ENCODE assay signal across 34 cellular contexts in genomic region chr17:82732118-82732743, GRCh38.
"Had no signal": no experiment of that assay in that cellular context is flagged by ENCODE, and none has a peak within 500 bp of the region (broad histone marks: within the 10 kb centered on the region; RNA-seq: fewer than 3 reads in every experiment).

No MANE protein-coding gene starts in this region.

- H3K27ac Mint-ChIP-seq: activated CD4-positive, alpha-beta memory T cell treated with anti-CD3 and anti-CD28 coated beads for 36 hours; activated CD4-positive, alpha-beta T cell treated with anti-CD3 and anti-CD28 coated beads for 36 hours; activated CD4-positive, alpha-beta T cell treated with anti-CD3 and anti-CD28 coated beads, Interleukin-2, amount 10 ng/mL, durations not matched to agents 24 days and 14 days; activated CD8-positive, alpha-beta memory T cell treated with anti-CD3 and anti-CD28 coated beads, Interleukin-2, amount 10 ng/mL, durations not matched to agents 7 days and 5 days; activated CD8-positive, alpha-beta T cell treated with anti-CD3 and anti-CD28 coated beads, Interleukin-2, amount 10 ng/mL, durations not matched to agents 7 days and 5 days; activated naive CD4-positive, alpha-beta T cell treated with anti-CD3 and anti-CD28 coated beads for 36 hours; activated naive CD4-positive, alpha-beta T cell treated with anti-CD3 and anti-CD28 coated beads, Interleukin-2, amount 50 U/mL, for 24 hours; activated naive CD8-positive, alpha-beta T cell treated with anti-CD3 and anti-CD28 coated beads for 36 hours; activated naive CD8-positive, alpha-beta T cell treated with anti-CD3 and anti-CD28 coated beads, Interleukin-2, amount 50 U/mL, for 24 hours; activated T-helper 1 cell treated with anti-CD3 and anti-CD28 coated beads, Interleukin-12 subunit alpha, Interleukin-12 subunit beta, Interleukin-2, Interleukin-4 antibody, amounts not matched to agents 30 ng/mL and 10 ng/mL and 1 ng/mL, durations not matched to agents 14 hours and 24 hours and 36 hours; activated T-helper 2 cell treated with anti-CD3 and anti-CD28 coated beads, Interferon-gamma antibody, Interleukin-2, Interleukin-4, amounts not matched to agents 10 μg/mL and 5 μg/mL and 100 μg/mL, durations not matched to agents 14 hours and 24 hours and 36 hours; effector memory CD8-positive, alpha-beta T cell; T-helper 17 cell; T-helper 2 cell treated with Interferon-gamma antibody and Interleukin-4, amounts not matched to agents 5 μg/mL and 100 μg/mL, for 36 hours had no signal

- H3K27me3 Mint-ChIP-seq: activated CD4-positive, alpha-beta memory T cell treated with anti-CD3 and anti-CD28 coated beads for 36 hours; activated CD4-positive, alpha-beta T cell treated with anti-CD3 and anti-CD28 coated beads for 36 hours; activated CD4-positive, alpha-beta T cell treated with anti-CD3 and anti-CD28 coated beads, Interleukin-2, amount 10 ng/mL, durations not matched to agents 24 days and 14 days; activated naive CD4-positive, alpha-beta T cell treated with anti-CD3 and anti-CD28 coated beads, Interleukin-2, amount 50 U/mL, for 24 hours; effector memory CD8-positive, alpha-beta T cell; T-helper 17 cell had no signal

- H3K27me3 ChIP-seq: adrenal gland, body of pancreas, esophagus squamous epithelium had no signal

- H3K9me3 ChIP-seq: adrenal gland, body of pancreas had no signal

- ATAC-seq: activated CD4-positive, alpha-beta T cell treated with anti-CD3 and anti-CD28 coated beads for 36 hours; activated CD8-positive, alpha-beta memory T cell treated with anti-CD3 and anti-CD28 coated beads, Interleukin-2, amount 10 ng/mL, durations not matched to agents 7 days and 5 days; activated CD8-positive, alpha-beta T cell treated with anti-CD3 and anti-CD28 coated beads, Interleukin-2, amount 10 ng/mL, durations not matched to agents 7 days and 5 days; activated naive CD8-positive, alpha-beta T cell treated with anti-CD3 and anti-CD28 coated beads, Interleukin-2, amount 50 U/mL, for 24 hours; body of pancreas; effector memory CD8-positive, alpha-beta T cell; T-helper 17 cell had no signal

- H3K4me1 Mint-ChIP-seq: activated CD4-positive, alpha-beta T cell treated with anti-CD3 and anti-CD28 coated beads, Interleukin-2, amount 10 ng/mL, durations not matched to agents 24 days and 14 days; activated naive CD8-positive, alpha-beta T cell treated with anti-CD3 and anti-CD28 coated beads for 36 hours had no signal

- H3K9me3 Mint-ChIP-seq: activated naive CD4-positive, alpha-beta T cell treated with anti-CD3 and anti-CD28 coated beads, Interleukin-2, amount 50 U/mL, for 24 hours; activated naive CD8-positive, alpha-beta T cell treated with anti-CD3 and anti-CD28 coated beads for 36 hours had no signal

- H3K27ac ChIP-seq: adrenal gland, body of pancreas, esophagus squamous epithelium had no signal

- DNase-seq: activated CD4-positive, alpha-beta memory T cell treated with anti-CD3 and anti-CD28 coated beads for 36 hours; activated CD4-positive, alpha-beta T cell treated with anti-CD3 and anti-CD28 coated beads for 36 hours; activated CD4-positive, alpha-beta T cell treated with anti-CD3 and anti-CD28 coated beads, Interleukin-2, amount 10 ng/mL, durations not matched to agents 24 days and 14 days; activated CD4-positive, CD25-positive, alpha-beta regulatory T cell; activated CD4-positive, CD25-positive, alpha-beta regulatory T cell treated with anti-CD3 and anti-CD28 coated beads, Interleukin-2, amount 50 U/mL, for 72 hours; activated CD8-positive, alpha-beta memory T cell treated with anti-CD3 and anti-CD28 coated beads, Interleukin-2, amount 10 ng/mL, durations not matched to agents 7 days and 5 days; activated CD8-positive, alpha-beta memory T cell treated with anti-CD3 and anti-CD28 coated beads, Interleukin-2, amount 50 U/mL, for 4 hours; activated CD8-positive, alpha-beta T cell treated with anti-CD3 and anti-CD28 coated beads, Interleukin-2, amount 10 ng/mL, durations not matched to agents 7 days and 5 days; activated effector memory CD4-positive, alpha-beta T cell treated with anti-CD3 and anti-CD28 coated beads, Interleukin-2, amount 50 U/mL, for 16 hours; activated naive CD4-positive, alpha-beta T cell treated with anti-CD3 and anti-CD28 coated beads for 36 hours; activated naive CD8-positive, alpha-beta T cell treated with anti-CD3 and anti-CD28 coated beads for 36 hours; activated naive CD8-positive, alpha-beta T cell treated with anti-CD3 and anti-CD28 coated beads, Interleukin-2, amount 50 U/mL, for 24 hours; activated T-cell treated with anti-CD3 and anti-CD28 coated beads, Interleukin-2, amount 50 U/mL, for 1 hour; activated T-cell treated with anti-CD3 and anti-CD28 coated beads, Interleukin-2, amount 50 U/mL, for 48 hours; amygdala; aorta; body of pancreas; caudate nucleus; cortex of kidney; dermis blood vessel endothelial cell; effector CD4-positive, alpha-beta T cell; effector memory CD8-positive, alpha-beta T cell; erythroblast; esophagus squamous epithelium; foreskin melanocyte; head of caudate nucleus; T-helper 1 cell; T-helper 17 cell; T1000 had no signal

- H3K4me3 Mint-ChIP-seq: activated CD4-positive, alpha-beta memory T cell treated with anti-CD3 and anti-CD28 coated beads for 36 hours; activated CD4-positive, alpha-beta T cell treated with anti-CD3 and anti-CD28 coated beads for 36 hours; activated CD8-positive, alpha-beta memory T cell treated with anti-CD3 and anti-CD28 coated beads, Interleukin-2, amount 10 ng/mL, durations not matched to agents 7 days and 5 days; activated CD8-positive, alpha-beta T cell treated with anti-CD3 and anti-CD28 coated beads, Interleukin-2, amount 10 ng/mL, durations not matched to agents 7 days and 5 days; activated naive CD4-positive, alpha-beta T cell treated with anti-CD3 and anti-CD28 coated beads for 36 hours; activated naive CD8-positive, alpha-beta T cell treated with anti-CD3 and anti-CD28 coated beads for 36 hours; activated naive CD8-positive, alpha-beta T cell treated with anti-CD3 and anti-CD28 coated beads, Interleukin-2, amount 50 U/mL, for 24 hours; T-helper 17 cell had no signal

- H3K4me3 ChIP-seq: adrenal gland, body of pancreas, esophagus squamous epithelium had no signal
